ENCODE assay signal across 8 cellular contexts in the genomic region with DNA sequence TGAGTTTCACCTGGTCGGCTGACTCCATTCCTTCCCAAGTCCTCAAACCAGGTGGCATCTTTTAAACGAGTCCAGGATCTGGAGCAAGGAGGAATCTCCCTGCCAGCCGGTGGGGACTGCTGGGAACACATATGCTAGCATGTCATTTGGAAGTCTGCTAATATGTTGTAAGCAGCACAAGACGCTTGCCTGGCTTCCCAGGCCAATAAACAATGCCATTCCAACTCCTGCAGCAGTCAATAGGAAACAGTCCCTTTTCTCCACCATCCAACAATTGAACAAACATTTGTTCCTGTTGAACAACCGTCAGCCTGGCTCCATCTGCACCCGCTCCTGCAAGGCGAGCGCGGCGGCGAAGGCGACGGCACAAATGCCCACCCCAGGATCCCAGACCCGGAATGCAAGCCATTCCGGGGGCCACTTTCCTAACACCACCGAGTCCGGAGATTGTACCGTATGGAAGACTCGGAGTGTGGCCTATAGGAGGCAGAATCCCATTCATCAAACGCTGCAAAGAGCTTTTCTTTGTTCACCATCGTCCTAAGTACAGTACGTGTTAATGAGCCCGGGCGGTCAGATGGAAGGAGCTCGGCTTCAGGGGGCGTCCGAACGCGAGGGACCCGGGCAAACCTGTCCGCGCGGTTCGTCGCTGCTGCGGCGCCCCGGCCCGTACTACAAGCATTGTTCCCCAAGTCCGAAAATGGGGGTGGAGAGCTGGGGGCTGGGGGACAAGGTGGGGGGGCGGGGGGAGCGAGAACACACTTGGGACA. TPM values are rescaled to one million over a fixed set of nuclear protein-coding genes. Genes with fewer than 3 reads are reported as not detected.
A peak's percentile ranks its signal among the peaks of the same experiment; 100 is the strongest.
DNase-seq lines count a peak whose midpoint lies in the region; ATAC-seq, FAIRE-seq and TF ChIP-seq lines count a peak whose summit lies in the region.

No MANE protein-coding gene starts in this region.

- no peak for FAIRE-seq in urothelium cell line (lab: Jason Lieb, UNC)

- H3K4me1 Mint-ChIP-seq in memory B cell, result peaks cover 36% of the 10 kb centered on the region

- H3K4me3 Mint-ChIP-seq in memory B cell, result peak overlapping the region; percentile 98

- TF ChIP-seq CTCF in coronary artery (IDR thresholded peaks at IDR 0.05), result no peak

- peak; percentile 13 for TF ChIP-seq POLR2A in GM15510 (IDR thresholded peaks at IDR 0.05; ENCODE audit: borderline replicate concordance, extremely low read depth, insufficient read length)

- ATAC-seq in memory B cell (ENCODE audit: low read depth), result no peak

- no peaks in the 10 kb centered on the region for H3K27me3 Mint-ChIP-seq in memory B cell

- H3K4me3 ChIP-seq in coronary artery, result peak overlapping the region; percentile 85

- peak overlapping the region; percentile 62 to 88 for H3K27ac ChIP-seq in coronary artery

- peak overlapping the region; percentile 89 for H3K27ac Mint-ChIP-seq in memory B cell

- H3K36me3 Mint-ChIP-seq in memory B cell, result peaks cover 4% of the 10 kb centered on the region

- H3K9me3 Mint-ChIP-seq in memory B cell, result no peaks in the 10 kb centered on the region

- DNase-seq in Ammon's horn (ENCODE audit: low spot score), result peak; percentile 62
- no peak for DNase-seq in coronary artery (ENCODE audit: low spot score)
- DNase-seq in memory B cell (ENCODE audit: low spot score in 2 of 2), result no peak
- DNase-seq in urothelium cell line (ENCODE audit: low spot score), result peak; percentile 30
- no peak for DNase-seq in T-helper 9 cell
- DNase-seq in NCI-H2196 treated with DMSO at 0.1 percent for 48 hours (lab: John Stamatoyannopoulos, UW; ENCODE audit: unreplicated experiment), result no peak

TF ChIP-seq in PFSK-1, 5 proteins besides CTCF, POLR2A, EP300 and RAD21:
- no peak for TF ChIP-seq TAF1 (IDR thresholded peaks at IDR 0.05; ENCODE audit: borderline replicate concordance, insufficient read depth, low read length)
- TF ChIP-seq POLR2AphosphoS5 (IDR thresholded peaks at IDR 0.05; ENCODE audit: low read depth, low read length), result peak; percentile 46; the same call in 1 of the 2 replicates
TF ChIP-seq in PFSK-1: peak in this region for 1.

RNA-seq across cellular contexts. Expression of a gene that starts 1.6 kb away (rescaled TPM):
- polyA plus RNA-seq in PFSK-1 (2012; ENCODE audit: insufficient read length, low read depth), result 11.0 TPM

RNA-seq across cellular contexts. Expression of a gene that starts 49.1 kb away (rescaled TPM):
- polyA plus RNA-seq in PFSK-1 (2012; ENCODE audit: insufficient read length, low read depth), result 12.8 TPM

RNA-seq across cellular contexts. Expression of a gene that starts 59.0 kb away (rescaled TPM):
- polyA plus RNA-seq in PFSK-1 (2012; ENCODE audit: insufficient read length, low read depth), result 9.8 TPM

Comparison
In these comparisons a context has a peak if more than half of its experiments do, and no peak if none do; other contexts are left out.
1. DNase-seq: peak in Ammon's horn (single experiment) and urothelium cell line (single experiment); none in coronary artery (single experiment), memory B cell (0 of 2), T-helper 9 cell (single experiment) and NCI-H2196 treated with DMSO at 0.1 percent for 48 hours (single experiment).